In the genomic region with DNA sequence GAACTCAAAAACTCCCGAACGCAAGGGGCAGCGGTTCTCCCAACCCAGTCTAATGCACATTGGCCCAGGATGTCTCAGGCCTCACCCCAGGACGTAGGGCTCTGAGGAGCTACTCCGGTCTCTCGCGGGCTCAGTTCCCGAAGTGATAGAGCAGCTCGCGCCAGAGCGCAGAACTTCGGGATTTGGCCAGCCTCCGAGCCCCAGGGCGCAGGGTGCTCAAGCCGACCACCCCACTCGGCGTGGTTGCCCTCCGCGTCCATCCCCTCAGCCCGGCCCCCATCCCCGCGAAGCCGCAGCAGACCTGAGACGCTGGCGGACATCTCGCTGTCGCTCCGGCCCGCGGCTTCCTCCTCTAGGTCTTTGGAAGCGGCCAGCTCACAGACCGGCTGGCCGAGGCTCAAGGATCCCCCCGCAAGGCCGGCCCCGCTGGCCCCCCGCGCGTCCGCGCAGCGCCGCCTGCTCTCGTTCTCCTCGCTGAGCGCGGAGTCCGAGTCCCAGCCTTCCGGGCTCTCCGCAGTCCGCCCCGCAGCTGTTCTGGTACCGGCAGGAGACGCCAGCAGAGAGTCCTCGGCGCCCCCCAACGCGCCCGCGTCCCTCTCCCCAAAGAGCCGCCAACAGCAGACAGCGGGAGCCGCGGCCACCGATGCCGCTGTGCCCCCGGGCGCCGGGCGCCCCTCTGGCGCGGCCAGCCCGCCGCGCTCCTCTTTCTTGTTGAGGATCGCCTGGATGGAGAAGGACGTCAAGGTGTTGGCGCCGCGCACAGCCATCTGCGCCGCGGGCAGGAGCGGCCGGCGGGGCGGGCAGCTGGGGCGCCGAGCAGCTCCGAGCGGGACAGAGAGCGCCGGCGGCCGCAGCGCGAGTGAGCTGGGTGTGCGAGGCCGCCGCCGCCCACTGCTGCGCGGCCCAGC, we compare ENCODE assay signal across 8 cellular contexts. TPM values are rescaled to one million over a fixed set of nuclear protein-coding genes. Genes with fewer than 3 reads are reported as not detected.
DNase-seq lines count a peak whose midpoint lies in the region; ATAC-seq and TF ChIP-seq lines count a peak whose summit lies in the region.

A gene (minus strand): TSS at position 861 of the 908 bp plus-strand sequence. CDS start 94 bp downstream, at position 767.

- H3K9me3 ChIP-seq in CD8-positive, alpha-beta memory T cell (ENCODE audit: low read length) = no peaks in the 10 kb centered on the region
- no peaks in the 10 kb centered on the region for H3K9me3 ChIP-seq in ascending aorta

- ATAC-seq in stimulated activated naive CD8-positive, alpha-beta T cell treated with anti-CD3 and anti-CD28 coated beads, Interleukin-15, amount 100 ng/mL, for 72 hours = no peak
- ATAC-seq in HG03378 (IDR thresholded peaks at IDR 0.05; ENCODE audit: unreplicated experiment) = no peak

- no peak for DNase-seq in CD8-positive, alpha-beta memory T cell
- DNase-seq in HK-2 (ENCODE audit: unreplicated experiment) (peak; percentile 43), ascending aorta (ENCODE audit: low spot score in 2 of 2) (no peak), islet precursor cell (peak; percentile 71), NOMO-1 treated with DMSO at 0.1 percent for 48 hours (lab: John Stamatoyannopoulos, UW; ENCODE audit: unreplicated experiment) (no peak), LoVo (ENCODE audit: low spot score) (no peak)
- DNase-seq in stimulated activated naive CD8-positive, alpha-beta T cell treated with anti-CD3 and anti-CD28 coated beads, Interleukin-15, amount 100 ng/mL, for 72 hours = peak in 1 of 2 donors; percentile 30

- H3K4me3 Mint-ChIP-seq in CD8-positive, alpha-beta memory T cell = peak within 1 kb of the TSS; percentile 69 to 84 (median 76)
- H3K4me3 Mint-ChIP-seq in stimulated activated naive CD8-positive, alpha-beta T cell treated with anti-CD3 and anti-CD28 coated beads, Interleukin-15, amount 100 ng/mL, for 72 hours = peak within 1 kb of the TSS; percentile 89 to 91

- H3K36me3 ChIP-seq in CD8-positive, alpha-beta memory T cell (ENCODE audit: insufficient read depth, low read length) = no peaks in the 10 kb centered on the region
- H3K36me3 ChIP-seq in ascending aorta = no peaks in the 10 kb centered on the region

- peak within 1 kb of the TSS; percentile 38 for H3K4me3 ChIP-seq in CD8-positive, alpha-beta memory T cell (ENCODE audit: low read length)
- peak within 1 kb of the TSS; percentile 59 to 65 for H3K4me3 ChIP-seq in ascending aorta

- no peak for TF ChIP-seq CTCF in ascending aorta (IDR thresholded peaks at IDR 0.05)

- H3K27ac Mint-ChIP-seq in CD8-positive, alpha-beta memory T cell = peak within 1 kb of the TSS in 2 of 8 donors; percentile 29 to 83
- peak within 1 kb of the TSS in 1 of 2 donors; percentile 44 for H3K27ac Mint-ChIP-seq in stimulated activated naive CD8-positive, alpha-beta T cell treated with anti-CD3 and anti-CD28 coated beads, Interleukin-15, amount 100 ng/mL, for 72 hours

- peaks cover 0 to 4% (median 3%) of the 10 kb centered on the region in 3 donors for H3K36me3 Mint-ChIP-seq in CD8-positive, alpha-beta memory T cell

- peaks cover 82% of the 10 kb centered on the region for H3K27me3 ChIP-seq in CD8-positive, alpha-beta memory T cell (ENCODE audit: insufficient read depth, low read length, poor library complexity, severe bottlenecking)
- H3K27me3 ChIP-seq in ascending aorta = peaks cover 73% of the 10 kb centered on the region

- H3K27ac ChIP-seq in CD8-positive, alpha-beta memory T cell (ENCODE audit: low read depth, low read length) = no peak within 1 kb of the TSS
- no peak within 1 kb of the TSS for H3K27ac ChIP-seq in ascending aorta

- H3K9me3 Mint-ChIP-seq in CD8-positive, alpha-beta memory T cell = peaks cover 5 to 26% (median 26%) of the 10 kb centered on the region in 5 donors
- H3K9me3 Mint-ChIP-seq in stimulated activated naive CD8-positive, alpha-beta T cell treated with anti-CD3 and anti-CD28 coated beads, Interleukin-15, amount 100 ng/mL, for 72 hours = no peaks in the 10 kb centered on the region

- CTCF ChIA-PET in CD8-positive, alpha-beta memory T cell (lab: Charles Lee) = no interaction called here

- H3K27me3 Mint-ChIP-seq in CD8-positive, alpha-beta memory T cell = peaks cover 74 to 77% of the 10 kb centered on the region in 2 donors
- peaks cover 93% of the 10 kb centered on the region for H3K27me3 Mint-ChIP-seq in stimulated activated naive CD8-positive, alpha-beta T cell treated with anti-CD3 and anti-CD28 coated beads, Interleukin-15, amount 100 ng/mL, for 72 hours

- intact Hi-C loops in ascending aorta (cut with DNase I) = loop anchor here (10.0 kb wide), 1 partner anchor 819 kb away; no protein-coding TSS in a partner anchor

- H3K4me1 Mint-ChIP-seq in CD8-positive, alpha-beta memory T cell = peaks cover 38 to 63% (median 39%) of the 10 kb centered on the region in 3 donors
- peaks cover 68% of the 10 kb centered on the region for H3K4me1 Mint-ChIP-seq in stimulated activated naive CD8-positive, alpha-beta T cell treated with anti-CD3 and anti-CD28 coated beads, Interleukin-15, amount 100 ng/mL, for 72 hours

- POLR2A ChIA-PET in CD8-positive, alpha-beta memory T cell (lab: Charles Lee) = no interaction called here

- peaks cover 37% of the 10 kb centered on the region for H3K4me1 ChIP-seq in CD8-positive, alpha-beta memory T cell (ENCODE audit: insufficient read depth, low read length)
- peaks cover 9 to 30% of the 10 kb centered on the region in 2 donors for H3K4me1 ChIP-seq in ascending aorta

RNA-seq across cellular contexts. Expression of the gene that starts here (rescaled TPM):
- total RNA-seq in CD8-positive, alpha-beta memory T cell = not detected
- polyA plus RNA-seq in CD8-positive, alpha-beta memory T cell = not detected
- total RNA-seq in ascending aorta = not detected

Comparison
In these comparisons a context has a peak if more than half of its experiments do, and no peak if none do; other contexts are left out.
1. DNase-seq: peak in HK-2 (single experiment) and islet precursor cell (single experiment); none in CD8-positive, alpha-beta memory T cell (0 of 5), ascending aorta (0 of 2), NOMO-1 treated with DMSO at 0.1 percent for 48 hours (single experiment) and LoVo (single experiment).